Comparison of ENCODE assay signal across 16 cellular contexts in genomic region chr15:41966414-41966812, GRCh38. TPM values are rescaled to one million over a fixed set of nuclear protein-coding genes. Genes with fewer than 3 reads are reported as not detected.
DNase-seq lines count a peak whose midpoint lies in the region; ATAC-seq and TF ChIP-seq lines count a peak whose summit lies in the region.
"Had no signal": no experiment of that assay in that cellular context is flagged by ENCODE, and none has a peak within 500 bp of the region (broad histone marks: within the 10 kb centered on the region; RNA-seq: fewer than 3 reads in every experiment).

No MANE protein-coding gene starts in this region.

- peaks cover 14% of the 10 kb centered on the region for H3K36me3 Mint-ChIP-seq in activated naive CD8-positive, alpha-beta T cell treated with anti-CD3 and anti-CD28 coated beads, Interleukin-2, amount 50 U/mL, for 24 hours (ENCODE audit: low read depth)
- peaks cover 28% of the 10 kb centered on the region for H3K36me3 Mint-ChIP-seq in activated naive CD8-positive, alpha-beta T cell treated with anti-CD3 and anti-CD28 coated beads for 36 hours
- H3K36me3 Mint-ChIP-seq in naive B cell (peaks cover 8% of the 10 kb centered on the region in 2 donors), type B pancreatic cell (peaks cover 11% of the 10 kb centered on the region)
- H3K36me3 Mint-ChIP-seq in CD4-positive, alpha-beta T cell (ENCODE audit: low read depth), result peaks cover 3% of the 10 kb centered on the region

- H3K4me1 Mint-ChIP-seq in activated naive CD8-positive, alpha-beta T cell treated with anti-CD3 and anti-CD28 coated beads, Interleukin-2, amount 50 U/mL, for 24 hours, result peaks cover 55% of the 10 kb centered on the region
- H3K4me1 Mint-ChIP-seq in activated naive CD8-positive, alpha-beta T cell treated with anti-CD3 and anti-CD28 coated beads for 36 hours, result peaks cover 55% of the 10 kb centered on the region
- H3K4me1 Mint-ChIP-seq in naive B cell (peaks cover 48 to 62% (median 59%) of the 10 kb centered on the region in 3 donors), type B pancreatic cell (ENCODE audit: unreplicated experiment) (peaks cover 36% of the 10 kb centered on the region)
- peaks cover 61% of the 10 kb centered on the region for H3K4me1 Mint-ChIP-seq in CD4-positive, alpha-beta T cell (ENCODE audit: low read depth)

- no peaks in the 10 kb centered on the region for H3K27me3 Mint-ChIP-seq in activated naive CD8-positive, alpha-beta T cell treated with anti-CD3 and anti-CD28 coated beads, Interleukin-2, amount 50 U/mL, for 24 hours
- no peaks in the 10 kb centered on the region for H3K27me3 Mint-ChIP-seq in activated naive CD8-positive, alpha-beta T cell treated with anti-CD3 and anti-CD28 coated beads for 36 hours
- H3K27me3 Mint-ChIP-seq in naive B cell (no peaks in the 10 kb centered on the region), type B pancreatic cell (no peaks in the 10 kb centered on the region)
- no peaks in the 10 kb centered on the region for H3K27me3 Mint-ChIP-seq in CD4-positive, alpha-beta T cell

- peak overlapping the region; percentile 8 for H3K27ac Mint-ChIP-seq in activated naive CD8-positive, alpha-beta T cell treated with anti-CD3 and anti-CD28 coated beads, Interleukin-2, amount 50 U/mL, for 24 hours
- H3K27ac Mint-ChIP-seq in activated naive CD8-positive, alpha-beta T cell treated with anti-CD3 and anti-CD28 coated beads for 36 hours, result no peak overlapping the region
- H3K27ac Mint-ChIP-seq in naive B cell (peak overlapping the region in 5 of 6 donors; percentile 26 to 89 (median 78)), type B pancreatic cell (peak overlapping the region; percentile 84)
- H3K27ac Mint-ChIP-seq in CD4-positive, alpha-beta T cell, result no peak overlapping the region

- CTCF ChIA-PET in CD4-positive, alpha-beta T cell (lab: Charles Lee), result interaction anchor here (1.1 kb wide), 1 partner anchor 30 kb away, joined by 3 read pairs; no protein-coding TSS in a partner anchor

- ATAC-seq in activated naive CD8-positive, alpha-beta T cell treated with anti-CD3 and anti-CD28 coated beads, Interleukin-2, amount 50 U/mL, for 24 hours, result no peak
- no peak for ATAC-seq in naive B cell (ENCODE audit: low read depth in 2 of 2)
- no peak for ATAC-seq in CD4-positive, alpha-beta T cell (ENCODE audit: poor library complexity)

- intact Hi-C loops in CD4-positive, alpha-beta T cell (cut with DNase I, micrococcal nuclease), result no loop called here

- no peak overlapping the region for H3K4me3 Mint-ChIP-seq in activated naive CD8-positive, alpha-beta T cell treated with anti-CD3 and anti-CD28 coated beads, Interleukin-2, amount 50 U/mL, for 24 hours
- no peak overlapping the region for H3K4me3 Mint-ChIP-seq in activated naive CD8-positive, alpha-beta T cell treated with anti-CD3 and anti-CD28 coated beads for 36 hours
- H3K4me3 Mint-ChIP-seq in naive B cell (peak overlapping the region in 4 of 8 donors; percentile 49 to 77 (median 69)), type B pancreatic cell (no peak overlapping the region)
- H3K4me3 Mint-ChIP-seq in CD4-positive, alpha-beta T cell, result no peak overlapping the region

- POLR2A ChIA-PET in CD4-positive, alpha-beta T cell (lab: Charles Lee), result interaction anchor here (1.4 to 9.3 kb wide), 2 partner anchors 24 to 29 kb away, joined by 4 to 209 read pairs; no protein-coding TSS in a partner anchor

- H3K9me3 ChIP-seq in CD4-positive, alpha-beta T cell (ENCODE audit: control insufficient read depth, low read length), result no peaks in the 10 kb centered on the region
- H3K9me3 ChIP-seq: psoas muscle had no signal

- H3K27ac ChIP-seq in caudate nucleus (ENCODE audit: low read depth, low read length) (peak overlapping the region; percentile 15), substantia nigra (ENCODE audit: low read depth, low read length, poor library complexity, severe bottlenecking) (no peak overlapping the region)
- no peak overlapping the region for H3K27ac ChIP-seq in CD4-positive, alpha-beta T cell (ENCODE audit: low read depth, low read length)
- H3K27ac ChIP-seq: psoas muscle had no signal

- no peak for DNase-seq in activated naive CD8-positive, alpha-beta T cell treated with anti-CD3 and anti-CD28 coated beads, Interleukin-2, amount 50 U/mL, for 24 hours
- no peak for DNase-seq in activated naive CD8-positive, alpha-beta T cell treated with anti-CD3 and anti-CD28 coated beads for 36 hours
- DNase-seq in caudate nucleus (lab: John Stamatoyannopoulos, UW) (no peak), naive B cell (no peak), type B pancreatic cell (ENCODE audit: extremely low spot score, unreplicated experiment) (peak; percentile 32), kidney glomerular epithelial cell (lab: John Stamatoyannopoulos, UW) (no peak), substantia nigra (lab: John Stamatoyannopoulos, UW) (no peak)
- DNase-seq in CD4-positive, alpha-beta T cell, result no peak
- DNase-seq: activated CD4-positive, CD25-positive, alpha-beta regulatory T cell; activated T-cell treated with anti-CD3 and anti-CD28 coated beads for 4 hours; DMS 273 treated with DMSO at 0.1 percent for 48 hours; midbrain; NCI-H1105 treated with DMSO at 0.1 percent for 48 hours; psoas muscle; stimulated activated CD4-positive, alpha-beta T cell treated with anti-CD3 and anti-CD28 coated beads, Interleukin-4, amount 100 ng/mL, for 24 hours; stimulated activated naive CD4-positive, alpha-beta T cell treated with Interleukin-2 at 50 U/mL for 16 hours had no signal

- no peak for TF ChIP-seq CTCF in type B pancreatic cell (conservative IDR thresholded peaks at IDR 0.05)
- TF ChIP-seq CTCF in CD4-positive, alpha-beta T cell (IDR thresholded peaks at IDR 0.05), result no peak

- H3K9me3 Mint-ChIP-seq in activated naive CD8-positive, alpha-beta T cell treated with anti-CD3 and anti-CD28 coated beads, Interleukin-2, amount 50 U/mL, for 24 hours, result no peaks in the 10 kb centered on the region
- peaks cover 3% of the 10 kb centered on the region for H3K9me3 Mint-ChIP-seq in activated naive CD8-positive, alpha-beta T cell treated with anti-CD3 and anti-CD28 coated beads for 36 hours
- H3K9me3 Mint-ChIP-seq in naive B cell (peaks cover 0 to 2% (median 0%) of the 10 kb centered on the region in 7 donors), type B pancreatic cell (no peaks in the 10 kb centered on the region)
- no peaks in the 10 kb centered on the region for H3K9me3 Mint-ChIP-seq in CD4-positive, alpha-beta T cell

- H3K27me3 ChIP-seq in CD4-positive, alpha-beta T cell (ENCODE audit: control insufficient read depth, insufficient read depth, low read length), result no peaks in the 10 kb centered on the region

RNA-seq across cellular contexts. Expression of gene EHD4, which starts 5.9 kb away (rescaled TPM):
- total RNA-seq in activated naive CD8-positive, alpha-beta T cell treated with anti-CD3 and anti-CD28 coated beads for 36 hours, result 10 to 100 TPM; 23.5 to 23.6 TPM
- polyA plus RNA-seq in naive B cell (ENCODE audit: low read depth in 6 of 6), result 1 to 10 TPM; 4.1 to 9.2 (median 6.9) TPM
- total RNA-seq in type B pancreatic cell (ENCODE audit: low replicate concordance), result 18.8 and 25.2 TPM in 2 replicates
- total RNA-seq in CD4-positive, alpha-beta T cell, result 10 to 100 TPM; 39.8 to 40.5 TPM

RNA-seq across cellular contexts. Expression of gene PLA2G4E, which starts 54.4 kb away (rescaled TPM):
- not detected for total RNA-seq in activated naive CD8-positive, alpha-beta T cell treated with anti-CD3 and anti-CD28 coated beads for 36 hours
- not detected for polyA plus RNA-seq in naive B cell (ENCODE audit: low read depth in 6 of 6)
- total RNA-seq in type B pancreatic cell (ENCODE audit: low replicate concordance), result 0.12 TPM in 1 of 2 replicates, not detected in the other
- total RNA-seq in CD4-positive, alpha-beta T cell, result not detected

Comparison
In these comparisons a context has a peak if more than half of its experiments do, and no peak if none do; other contexts are left out.
1. H3K27ac Mint-ChIP-seq: peak in activated naive CD8-positive, alpha-beta T cell treated with anti-CD3 and anti-CD28 coated beads, Interleukin-2, amount 50 U/mL, for 24 hours (single experiment), naive B cell (5 of 6) and type B pancreatic cell (single experiment); none in activated naive CD8-positive, alpha-beta T cell treated with anti-CD3 and anti-CD28 coated beads for 36 hours (single experiment) and CD4-positive, alpha-beta T cell (single experiment).